6 cellular contexts compared by ENCODE assay signal in genomic region chr11:65539401-65540289, GRCh38. TPM values are rescaled to one million over a fixed set of nuclear protein-coding genes. Genes with fewer than 3 reads are reported as not detected.
A peak's percentile ranks its signal among the peaks of the same experiment; 100 is the strongest.
DNase-seq lines count a peak whose midpoint lies in the region; ATAC-seq, FAIRE-seq and TF ChIP-seq lines count a peak whose summit lies in the region.

No MANE protein-coding gene starts in this region.

- no peak for FAIRE-seq in frontal cortex (lab: Jason Lieb, UNC)

- TF ChIP-seq CTCF in dorsolateral prefrontal cortex (IDR thresholded peaks at IDR 0.05 in 54 of 56, conservative IDR thresholded peaks at IDR 0.05 in 2 of 56; ENCODE audit: low read depth in 1 of 56, partially characterized antibody in 56 of 56): peak in 21 of 56 donors; percentile 44 to 72 (median 62)

- 0 out of 2 replicates have a peak, but pooled peaks cover 3% of the 10 kb centered on the region for H3K4me1 ChIP-seq in HUES48 (ENCODE audit: control insufficient read depth, insufficient read depth, low read length)

- H3K9me3 ChIP-seq in HUES48 (ENCODE audit: control insufficient read depth, insufficient read depth, low read length): no peaks in the 10 kb centered on the region

- peaks cover 30% of the 10 kb centered on the region; the same call in 1 of the 2 replicates for H3K36me3 ChIP-seq in HUES48 (ENCODE audit: control insufficient read depth, insufficient read depth, low read length)

- peak in 1 of 10 donors; percentile 32 for DNase-seq in dorsolateral prefrontal cortex
- DNase-seq in retina: peak; percentile 57
- DNase-seq in frontal cortex (ENCODE audit: low spot score in 2 of 2): no peak
- DNase-seq in OCI-M1 (lab: John Stamatoyannopoulos, UW): no peak

- H3K4me3 ChIP-seq in HUES48 (ENCODE audit: low read depth, low read length) (peak overlapping the region; percentile 83), dorsolateral prefrontal cortex (peak overlapping the region; percentile 25 to 84 (median 59))

- no peak overlapping the region for H3K9ac ChIP-seq in HUES48 (ENCODE audit: low read depth, low read length)

- ATAC-seq in GM19463 (IDR thresholded peaks at IDR 0.05; ENCODE audit: unreplicated experiment): peak; percentile 54

- intact Hi-C loops in dorsolateral prefrontal cortex (cut with DNase I): loop anchor here (1.0 to 10.0 kb wide), 8 partner anchors 19 to 425 kb away; partner anchors contain the start of genes MAP3K11 (in 2 of the 2), ZNRD2 (in 2 of the 2), KCNK7 (in 1 of the 2) and LTBP3 (in 1 of the 2)

- H3K27ac ChIP-seq in HUES48 (ENCODE audit: low read depth, low read length): no peak overlapping the region
- H3K27ac ChIP-seq in dorsolateral prefrontal cortex: peak overlapping the region; percentile 77 to 99 (median 94)

- H3K27me3 ChIP-seq in HUES48 (ENCODE audit: control insufficient read depth, insufficient read depth, low read length) (peaks cover 32% of the 10 kb centered on the region), dorsolateral prefrontal cortex (no peaks in the 10 kb centered on the region)

RNA-seq across cellular contexts. Expression of gene SCYL1, which starts 14.8 kb away (rescaled TPM):
- total RNA-seq in dorsolateral prefrontal cortex (100 to 1,000 TPM in 34 of 120 experiments, 10 to 100 TPM in 86; 71.5 to 120 (median 93.9) TPM), frontal cortex (39.1 TPM)

RNA-seq across cellular contexts. Expression of gene LTBP3, which starts 18.5 kb away (rescaled TPM):
- total RNA-seq in dorsolateral prefrontal cortex (100 to 1,000 TPM in 117 of 120 experiments, 10 to 100 TPM in 3; 97.2 to 228 (median 145) TPM), frontal cortex (17.5 TPM)

RNA-seq across cellular contexts. Expression of gene ZNRD2, which starts 30.6 kb away (rescaled TPM):
- 10 to 100 TPM; 22.6 to 74.8 (median 38.1) TPM for total RNA-seq in dorsolateral prefrontal cortex
- 15.9 TPM for total RNA-seq in frontal cortex

RNA-seq across cellular contexts. Expression of gene FAM89B, which starts 32.7 kb away (rescaled TPM):
- total RNA-seq in dorsolateral prefrontal cortex (100 to 1,000 TPM in 1 of 120 experiments, 10 to 100 TPM in 119; 35.7 to 101 (median 59.6) TPM), frontal cortex (19.6 TPM)

RNA-seq across cellular contexts. Expression of gene EHBP1L1, which starts 36.2 kb away (rescaled TPM):
- total RNA-seq in dorsolateral prefrontal cortex (10 to 100 TPM; 17.3 to 49.0 (median 28.4) TPM), frontal cortex (8.6 TPM)
